ENCODE assay signal across 9 cellular contexts in genomic region chr11:132114185-132114584, GRCh38.
DNase-seq lines count a peak whose midpoint lies in the region; TF ChIP-seq lines count a peak whose summit lies in the region.
"Had no signal": no experiment of that assay in that cellular context is flagged by ENCODE, and none has a peak within 500 bp of the region (broad histone marks: within the 10 kb centered on the region; RNA-seq: fewer than 3 reads in every experiment).

No MANE protein-coding gene starts in this region.

- no peaks in the 10 kb centered on the region for H3K36me3 ChIP-seq in HAP-1 (replicated peaks)
- H3K36me3 ChIP-seq: BLaER1 had no signal

- no peaks in the 10 kb centered on the region for H3K9me3 Mint-ChIP-seq in nephron progenitor cell

- no peaks in the 10 kb centered on the region for H3K27me3 ChIP-seq in HAP-1 (ENCODE audit: low read depth)
- H3K27me3 ChIP-seq: BLaER1 had no signal

- TF ChIP-seq CTCF in nephron progenitor cell (IDR thresholded peaks at IDR 0.05) = peak; percentile 60

- H3K27me3 Mint-ChIP-seq in nephron progenitor cell (ENCODE audit: low read depth, poor library complexity) = peaks cover 23% of the 10 kb centered on the region

- no peaks in the 10 kb centered on the region for H3K36me3 Mint-ChIP-seq in nephron progenitor cell (ENCODE audit: low read depth)

- H3K27ac Mint-ChIP-seq in nephron progenitor cell = no peak overlapping the region

- peaks cover 7% of the 10 kb centered on the region for H3K4me1 Mint-ChIP-seq in nephron progenitor cell

- H3K9me3 ChIP-seq in HAP-1 = no peaks in the 10 kb centered on the region
- H3K9me3 ChIP-seq: BLaER1 had no signal

- peak; percentile 36 for DNase-seq in NCI-H2029 treated with DMSO at 0.1 percent for 48 hours (lab: John Stamatoyannopoulos, UW)
- no peak for DNase-seq in NCI-H2029 (lab: John Stamatoyannopoulos, UW)
- DNase-seq in NCI-H187 (lab: John Stamatoyannopoulos, UW) = peak; percentile 33 to 42
- DNase-seq in cerebellar cortex (ENCODE audit: low spot score) = peak; percentile 75
- DNase-seq in nephron progenitor cell = peak; percentile 50
- DNase-seq in activated CD4-positive, alpha-beta T cell treated with anti-CD3 and anti-CD28 coated beads for 48 hours = no peak
- DNase-seq in HAP-1 (ENCODE audit: low spot score in 2 of 2) = no peak
- DNase-seq in SIG-M5 treated with dmso at 0.1 percent for 504 hours (lab: John Stamatoyannopoulos, UW; ENCODE audit: unreplicated experiment) = no peak

- no peak overlapping the region for H3K4me3 Mint-ChIP-seq in nephron progenitor cell

- no peak overlapping the region for H3K4me3 ChIP-seq in HAP-1
- H3K4me3 ChIP-seq: BLaER1 had no signal

- H3K4me1 ChIP-seq in HAP-1 = no peaks in the 10 kb centered on the region
- H3K4me1 ChIP-seq: BLaER1 had no signal

- in situ Hi-C loops in HAP-1 (cut with MboI; ENCODE audit: low sequenced_read_pairs) = no loop called here

Comparison
In these comparisons a context has a peak if more than half of its experiments do, and no peak if none do; other contexts are left out.
1. DNase-seq: peak in NCI-H2029 treated with DMSO at 0.1 percent for 48 hours (single experiment), NCI-H187 (2 of 2), cerebellar cortex (single experiment) and nephron progenitor cell (single experiment); none in NCI-H2029 (single experiment), activated CD4-positive, alpha-beta T cell treated with anti-CD3 and anti-CD28 coated beads for 48 hours (single experiment), HAP-1 (0 of 2) and SIG-M5 treated with dmso at 0.1 percent for 504 hours (single experiment).